1 cellular context compared by ENCODE assay signal in the genomic region with DNA sequence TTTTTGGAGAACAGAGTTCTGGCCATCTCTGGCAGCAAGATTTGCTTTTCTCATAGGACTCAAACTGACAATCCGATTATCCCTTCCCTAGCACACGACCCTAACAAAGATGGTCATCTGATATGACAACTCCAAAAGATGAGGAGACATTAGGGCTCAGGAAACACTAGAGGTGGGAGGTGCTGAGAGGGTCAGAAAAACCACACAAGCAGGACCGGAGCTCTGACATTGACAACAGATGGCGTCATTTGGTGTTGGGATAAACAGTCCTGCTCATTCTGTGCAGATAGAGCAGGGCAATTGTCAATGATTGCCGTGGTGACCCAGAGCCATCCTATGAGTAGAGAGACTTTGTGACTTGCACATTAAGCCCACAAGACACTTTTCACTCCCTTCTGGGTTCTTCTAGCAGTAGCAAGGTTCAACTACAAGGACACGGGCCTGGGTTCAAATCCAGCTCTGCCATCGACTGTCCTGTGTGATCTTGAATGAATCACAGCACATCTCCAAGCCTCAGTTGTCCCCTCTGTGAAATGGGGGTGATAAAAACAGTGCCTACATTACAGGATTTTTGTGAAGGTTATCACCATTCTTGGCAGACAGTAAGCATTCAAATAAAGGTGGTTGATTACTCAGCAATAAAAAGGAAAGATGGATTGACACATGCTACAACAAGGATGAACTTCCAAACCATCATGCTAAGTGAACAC.
TF ChIP-seq lines count a peak whose summit lies in the region.

No MANE protein-coding gene starts in this region.

TF ChIP-seq in K562, 482 proteins besides CTCF, POLR2A, EP300 and RAD21 (continued from another document):
- TF ChIP-seq RBM25 (IDR thresholded peaks at IDR 0.05; ENCODE audit: low read depth, low read length, severe bottlenecking) = peak; percentile 95
- no peak for TF ChIP-seq ZFP30 (CRISPR knock-in tag; IDR thresholded peaks at IDR 0.05; ENCODE audit: borderline replicate concordance)
- peak; percentile 97 for TF ChIP-seq ZKSCAN8 (CRISPR knock-in tag; IDR thresholded peaks at IDR 0.05)
- no peak for TF ChIP-seq ZNF217 (CRISPR knock-in tag; IDR thresholded peaks at IDR 0.05)
- TF ChIP-seq SOX6 (IDR thresholded peaks at IDR 0.05) = peak; percentile 33; the same call in 1 of the 2 replicates
- TF ChIP-seq FOXK1 (CRISPR knock-in tag; IDR thresholded peaks at IDR 0.05; ENCODE audit: borderline replicate concordance) = no peak
- TF ChIP-seq, protein P1, sequence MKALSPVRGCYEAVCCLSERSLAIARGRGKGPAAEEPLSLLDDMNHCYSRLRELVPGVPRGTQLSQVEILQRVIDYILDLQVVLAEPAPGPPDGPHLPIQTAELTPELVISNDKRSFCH (CRISPR knock-in tag; IDR thresholded peaks at IDR 0.05) = no peak
- TF ChIP-seq, protein P1 (tag; IDR thresholded peaks at IDR 0.05) = no peak
- no peak for TF ChIP-seq SMC3 (conservative IDR thresholded peaks at IDR 0.05; ENCODE audit: insufficient read depth, low read depth, low read length)
- TF ChIP-seq YBX1 (IDR thresholded peaks at IDR 0.05) = no peak
- TF ChIP-seq, protein P2, sequence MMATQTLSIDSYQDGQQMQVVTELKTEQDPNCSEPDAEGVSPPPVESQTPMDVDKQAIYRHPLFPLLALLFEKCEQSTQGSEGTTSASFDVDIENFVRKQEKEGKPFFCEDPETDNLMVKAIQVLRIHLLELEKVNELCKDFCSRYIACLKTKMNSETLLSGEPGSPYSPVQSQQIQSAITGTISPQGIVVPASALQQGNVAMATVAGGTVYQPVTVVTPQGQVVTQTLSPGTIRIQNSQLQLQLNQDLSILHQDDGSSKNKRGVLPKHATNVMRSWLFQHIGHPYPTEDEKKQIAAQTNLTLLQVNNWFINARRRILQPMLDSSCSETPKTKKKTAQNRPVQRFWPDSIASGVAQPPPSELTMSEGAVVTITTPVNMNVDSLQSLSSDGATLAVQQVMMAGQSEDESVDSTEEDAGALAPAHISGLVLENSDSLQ (IDR thresholded peaks at IDR 0.05) = peak; percentile 19; the same call in 1 of the 2 replicates
- no peak for TF ChIP-seq NFIC (IDR thresholded peaks at IDR 0.05)
- no peak for TF ChIP-seq MCM7 (IDR thresholded peaks at IDR 0.05)
- no peak for TF ChIP-seq FOXM1 (IDR thresholded peaks at IDR 0.05; ENCODE audit: low read depth)
- no peak for TF ChIP-seq FOXM1 (CRISPR knock-in tag; IDR thresholded peaks at IDR 0.05; ENCODE audit: low read depth)
- TF ChIP-seq HDAC8 (tag; IDR thresholded peaks at IDR 0.05) = no peak
- no peak for TF ChIP-seq ZNF79 (CRISPR knock-in tag; IDR thresholded peaks at IDR 0.05; ENCODE audit: low read depth)
- TF ChIP-seq BRF1 (IDR thresholded peaks at IDR 0.05; ENCODE audit: borderline replicate concordance, extremely low read depth, insufficient read length) = no peak
- TF ChIP-seq ATF1 (CRISPR knock-in tag; IDR thresholded peaks at IDR 0.05) = no peak
- peak; percentile 40 for TF ChIP-seq ATF1 (tag; IDR thresholded peaks at IDR 0.05)
- peak; percentile 12; the same call in 1 of the 2 replicates for TF ChIP-seq CREM (IDR thresholded peaks at IDR 0.05; ENCODE audit: low read depth)
- TF ChIP-seq JUND (IDR thresholded peaks at IDR 0.05; ENCODE audit: borderline replicate concordance, low read depth, low read length) = peak; percentile 45; the same call in 1 of the 2 replicates
- TF ChIP-seq JUND (tag; IDR thresholded peaks at IDR 0.05; ENCODE audit: borderline replicate concordance, low read depth, low read length) = peak; percentile 36; the same call in 1 of the 3 replicates
- no peak for TF ChIP-seq TEAD2 (tag; IDR thresholded peaks at IDR 0.05)
- TF ChIP-seq ZNF316 (IDR thresholded peaks at IDR 0.05) = peak; percentile 85
- peak; percentile 30 for TF ChIP-seq MEIS2 (IDR thresholded peaks at IDR 0.05; ENCODE audit: partially characterized antibody)
- TF ChIP-seq BRD9 (IDR thresholded peaks at IDR 0.05; ENCODE audit: low read depth, partially characterized antibody) = no peak
- no peak for TF ChIP-seq SMARCE1 (IDR thresholded peaks at IDR 0.05)
- TF ChIP-seq HNRNPUL1 (IDR thresholded peaks at IDR 0.05; ENCODE audit: low read length) = no peak
- TF ChIP-seq HOXB6 (CRISPR knock-in tag; IDR thresholded peaks at IDR 0.05; ENCODE audit: borderline replicate concordance) = no peak
- TF ChIP-seq, protein P3, sequence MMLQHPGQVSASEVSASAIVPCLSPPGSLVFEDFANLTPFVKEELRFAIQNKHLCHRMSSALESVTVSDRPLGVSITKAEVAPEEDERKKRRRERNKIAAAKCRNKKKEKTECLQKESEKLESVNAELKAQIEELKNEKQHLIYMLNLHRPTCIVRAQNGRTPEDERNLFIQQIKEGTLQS (IDR thresholded peaks at IDR 0.05) = peak; percentile 34; the same call in 1 of the 2 replicates
- TF ChIP-seq, protein P3 (CRISPR knock-in tag; conservative IDR thresholded peaks at IDR 0.05) = no peak
- TF ChIP-seq ZSCAN29 (IDR thresholded peaks at IDR 0.05) = no peak
- TF ChIP-seq MTA3 (IDR thresholded peaks at IDR 0.05; ENCODE audit: borderline replicate concordance) = no peak
- peak; percentile 98 for TF ChIP-seq SMARCA5 (IDR thresholded peaks at IDR 0.05)
- peak; percentile 88 to 92 for TF ChIP-seq KDM1A (IDR thresholded peaks at IDR 0.05)
- TF ChIP-seq ADNP (tag; IDR thresholded peaks at IDR 0.05) = peak; percentile 95
- no peak for TF ChIP-seq SMAD2 (IDR thresholded peaks at IDR 0.05; ENCODE audit: low read depth, low read length)
- peak; percentile 92 for TF ChIP-seq HDAC2 (IDR thresholded peaks at IDR 0.05)
- TF ChIP-seq GATA2 (CRISPR knock-in tag; IDR thresholded peaks at IDR 0.05) = 0 out of 2 replicates have a peak, but pooled peaks have one; percentile 26
- no peak for TF ChIP-seq ZNF707 (CRISPR knock-in tag; conservative IDR thresholded peaks at IDR 0.05)
- no peak for TF ChIP-seq TBP (optimal IDR thresholded peaks at IDR 0.05; ENCODE audit: low read depth, low read length)
- peak; percentile 98 for TF ChIP-seq BCOR (IDR thresholded peaks at IDR 0.05)
- TF ChIP-seq ZFPM2 (CRISPR knock-in tag; IDR thresholded peaks at IDR 0.05) = no peak
- peak; percentile 79 for TF ChIP-seq CHD4 (IDR thresholded peaks at IDR 0.05; ENCODE audit: insufficient read depth, insufficient replicate concordance, low read depth, low read length, poor library complexity, severe bottlenecking)
- no peak for TF ChIP-seq NR2C2 (CRISPR knock-in tag; IDR thresholded peaks at IDR 0.05)
- peak; percentile 36; the same call in 1 of the 2 replicates for TF ChIP-seq NR2C2 (tag; IDR thresholded peaks at IDR 0.05)
- peak; percentile 43; the same call in 1 of the 2 replicates for TF ChIP-seq FOSL1 (tag; conservative IDR thresholded peaks at IDR 0.05)
- TF ChIP-seq EP400 (IDR thresholded peaks at IDR 0.05) = no peak
- TF ChIP-seq, protein P4, sequence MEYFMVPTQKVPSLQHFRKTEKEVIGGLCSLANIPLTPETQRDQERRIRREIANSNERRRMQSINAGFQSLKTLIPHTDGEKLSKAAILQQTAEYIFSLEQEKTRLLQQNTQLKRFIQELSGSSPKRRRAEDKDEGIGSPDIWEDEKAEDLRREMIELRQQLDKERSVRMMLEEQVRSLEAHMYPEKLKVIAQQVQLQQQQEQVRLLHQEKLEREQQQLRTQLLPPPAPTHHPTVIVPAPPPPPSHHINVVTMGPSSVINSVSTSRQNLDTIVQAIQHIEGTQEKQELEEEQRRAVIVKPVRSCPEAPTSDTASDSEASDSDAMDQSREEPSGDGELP (CRISPR knock-in tag; IDR thresholded peaks at IDR 0.05; ENCODE audit: borderline replicate concordance) = no peak
- peak; percentile 61; the same call in 1 of the 2 replicates for TF ChIP-seq C11orf30 (IDR thresholded peaks at IDR 0.05; ENCODE audit: low read depth)
- no peak for TF ChIP-seq ZNF76 (CRISPR knock-in tag; IDR thresholded peaks at IDR 0.05; ENCODE audit: borderline replicate concordance)
- TF ChIP-seq HDAC1 (IDR thresholded peaks at IDR 0.05) = peak in 1 of 2 experiments; percentile 26; a peak in 1 of 4 replicates
- 0 out of 2 replicates have a peak, but pooled peaks have one; percentile 62 for TF ChIP-seq CBX1 (IDR thresholded peaks at IDR 0.05; ENCODE audit: low read depth)
- TF ChIP-seq MAFG (tag; conservative IDR thresholded peaks at IDR 0.05) = peak; percentile 62
- peak; percentile 68 for TF ChIP-seq ATF7 (IDR thresholded peaks at IDR 0.05)
- TF ChIP-seq IFI16 (CRISPR knock-in tag; IDR thresholded peaks at IDR 0.05) = no peak
- TF ChIP-seq CTBP1 (IDR thresholded peaks at IDR 0.05; ENCODE audit: borderline replicate concordance) = peak; percentile 49; the same call in 1 of the 2 replicates
- TF ChIP-seq, protein P5, sequence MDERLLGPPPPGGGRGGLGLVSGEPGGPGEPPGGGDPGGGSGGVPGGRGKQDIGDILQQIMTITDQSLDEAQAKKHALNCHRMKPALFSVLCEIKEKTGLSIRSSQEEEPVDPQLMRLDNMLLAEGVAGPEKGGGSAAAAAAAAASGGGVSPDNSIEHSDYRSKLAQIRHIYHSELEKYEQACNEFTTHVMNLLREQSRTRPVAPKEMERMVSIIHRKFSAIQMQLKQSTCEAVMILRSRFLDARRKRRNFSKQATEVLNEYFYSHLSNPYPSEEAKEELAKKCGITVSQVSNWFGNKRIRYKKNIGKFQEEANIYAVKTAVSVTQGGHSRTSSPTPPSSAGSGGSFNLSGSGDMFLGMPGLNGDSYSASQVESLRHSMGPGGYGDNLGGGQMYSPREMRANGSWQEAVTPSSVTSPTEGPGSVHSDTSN (CRISPR knock-in tag; IDR thresholded peaks at IDR 0.05; ENCODE audit: low read depth) = no peak
- TF ChIP-seq, protein P5 (tag; conservative IDR thresholded peaks at IDR 0.05; ENCODE audit: low read depth) = 0 out of 2 replicates have a peak, but pooled peaks have one; percentile 6
- 0 out of 4 replicates have a peak, but pooled peaks of 1 of the 2 experiments have one; percentile 35 for TF ChIP-seq RCOR1 (IDR thresholded peaks at IDR 0.05; ENCODE audit: borderline replicate concordance in 1 of 2, low read depth in 2 of 2, low read length in 2 of 2)
- TF ChIP-seq GATAD2A (IDR thresholded peaks at IDR 0.05) = no peak
- 0 out of 2 replicates have a peak, but pooled peaks have one; percentile 37 for TF ChIP-seq JUN (IDR thresholded peaks at IDR 0.05; ENCODE audit: borderline replicate concordance, low read depth, low read length)
- TF ChIP-seq JUN (CRISPR knock-in tag; IDR thresholded peaks at IDR 0.05; ENCODE audit: borderline replicate concordance) = no peak
- TF ChIP-seq, protein P6, sequence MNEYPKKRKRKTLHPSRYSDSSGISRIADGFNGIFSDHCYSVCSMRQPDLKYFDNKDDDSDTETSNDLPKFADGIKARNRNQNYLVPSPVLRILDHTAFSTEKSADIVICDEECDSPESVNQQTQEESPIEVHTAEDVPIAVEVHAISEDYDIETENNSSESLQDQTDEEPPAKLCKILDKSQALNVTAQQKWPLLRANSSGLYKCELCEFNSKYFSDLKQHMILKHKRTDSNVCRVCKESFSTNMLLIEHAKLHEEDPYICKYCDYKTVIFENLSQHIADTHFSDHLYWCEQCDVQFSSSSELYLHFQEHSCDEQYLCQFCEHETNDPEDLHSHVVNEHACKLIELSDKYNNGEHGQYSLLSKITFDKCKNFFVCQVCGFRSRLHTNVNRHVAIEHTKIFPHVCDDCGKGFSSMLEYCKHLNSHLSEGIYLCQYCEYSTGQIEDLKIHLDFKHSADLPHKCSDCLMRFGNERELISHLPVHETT (CRISPR knock-in tag; conservative IDR thresholded peaks at IDR 0.05 in 1 of 2, IDR thresholded peaks at IDR 0.05 in 1 of 2) = no peak
- 0 out of 2 replicates have a peak, but pooled peaks have one; percentile 19 for TF ChIP-seq ESRRA (IDR thresholded peaks at IDR 0.05; ENCODE audit: borderline replicate concordance, low read depth)
TF ChIP-seq in K562: peak in this region for 30.
